In the genomic region with DNA sequence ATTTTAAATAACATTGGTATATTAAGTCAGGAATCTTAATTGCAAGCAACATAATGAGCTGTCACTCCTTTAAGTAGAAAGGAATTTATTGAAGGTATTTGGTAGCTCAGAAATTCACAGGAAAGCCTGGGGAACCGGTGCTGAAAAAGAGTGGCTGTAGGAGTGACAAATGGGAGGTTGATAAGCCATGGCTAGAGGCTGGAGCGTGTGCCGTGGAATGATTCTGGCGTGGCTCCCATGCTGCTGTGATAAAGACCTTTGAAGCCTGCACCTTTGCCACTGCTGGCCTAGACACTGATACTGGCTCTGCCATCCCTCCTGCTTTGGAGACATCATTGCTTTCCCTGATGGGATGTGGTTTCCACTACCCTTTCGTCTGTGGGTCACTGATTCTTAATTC, we compare ENCODE assay signal across 18 cellular contexts.
"Had no signal": no experiment of that assay in that cellular context is flagged by ENCODE, and none has a peak within 500 bp of the region (broad histone marks: within the 10 kb centered on the region; RNA-seq: fewer than 3 reads in every experiment).

No MANE protein-coding gene starts in this region.

- FAIRE-seq: kidney had no signal

- H3K4me1 ChIP-seq: breast epithelium, upper lobe of right lung had no signal

- ATAC-seq: gastroesophageal sphincter; stimulated activated naive CD8-positive, alpha-beta T cell treated with anti-CD3 and anti-CD28 coated beads, Interleukin-15, Interleukin-2, amounts not matched to agents 100 U/mL and 50 U/mL, for 24 hours; upper lobe of right lung had no signal

- H3K27ac ChIP-seq: breast epithelium, coronary artery, esophagus squamous epithelium, upper lobe of right lung had no signal

- H3K9me3 ChIP-seq: breast epithelium, gastroesophageal sphincter, upper lobe of right lung had no signal

- H3K27me3 ChIP-seq: breast epithelium, esophagus squamous epithelium, gastroesophageal sphincter, upper lobe of right lung had no signal

- H3K36me3 ChIP-seq: breast epithelium, esophagus squamous epithelium, gastroesophageal sphincter, upper lobe of right lung had no signal

- DNase-seq: activated CD4-positive, alpha-beta T cell treated with anti-CD3 and anti-CD28 coated beads for 1 hour; activated CD4-positive, alpha-beta T cell treated with anti-CD3 and anti-CD28 coated beads, Interleukin-2, amount 50 U/mL, for 1 hour; activated gamma-delta T cell treated with Interleukin-2 at 50 U/mL for 16 hours; activated T-cell treated with anti-CD3 and anti-CD28 coated beads, Interleukin-2, amount 50 U/mL, for 1 hour; aorta; esophagus squamous epithelium; head of caudate nucleus; kidney; mesenchymal stem cell; naive B cell; occipital lobe; stimulated activated CD4-positive, alpha-beta T cell treated with anti-CD3 and anti-CD28 coated beads, Interleukin-4, amount 100 ng/mL, for 24 hours; stimulated activated naive CD8-positive, alpha-beta T cell treated with anti-CD3 and anti-CD28 coated beads, Interleukin-15, Interleukin-2, amounts not matched to agents 100 U/mL and 50 U/mL, for 24 hours; T-helper 9 cell; upper lobe of right lung had no signal

- H3K4me3 ChIP-seq: breast epithelium, coronary artery, esophagus squamous epithelium, gastroesophageal sphincter, upper lobe of right lung had no signal
